In the genomic region with DNA sequence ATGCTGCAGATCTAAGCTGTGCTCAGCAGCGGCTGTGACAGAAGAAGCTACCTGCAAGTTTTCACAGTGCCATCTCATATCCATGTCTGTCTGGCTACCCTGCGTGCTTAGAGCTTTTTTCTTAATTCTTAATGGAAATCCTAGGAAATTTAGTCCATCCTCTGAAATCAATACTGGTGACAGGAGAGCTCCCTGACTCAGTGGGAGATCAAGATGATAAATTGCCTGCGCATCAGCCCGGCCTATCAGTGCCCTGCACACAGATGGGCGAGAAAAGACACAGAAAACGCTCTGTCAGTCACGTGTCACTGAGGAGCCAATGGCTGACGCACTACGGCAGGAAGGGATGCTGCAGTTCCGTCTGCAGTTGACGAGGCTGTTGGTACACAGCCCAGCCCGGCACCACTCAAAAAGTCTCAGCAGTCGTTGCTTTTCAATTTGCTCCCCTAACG, we compare ENCODE assay signal across 8 cellular contexts.
DNase-seq lines count a peak whose midpoint lies in the region; ATAC-seq and TF ChIP-seq lines count a peak whose summit lies in the region.

No MANE protein-coding gene starts in this region.

- TF ChIP-seq POLR2A in vagina (IDR thresholded peaks at IDR 0.05), result no peak

- H3K4me3 ChIP-seq in SJSA1, result no peak overlapping the region
- H3K4me3 ChIP-seq in psoas muscle, result no peak overlapping the region
- peak overlapping the region; percentile 1 to 33 for H3K4me3 ChIP-seq in vagina

- TF ChIP-seq CTCF in psoas muscle (IDR thresholded peaks at IDR 0.05), result no peak
- no peak for TF ChIP-seq CTCF in vagina (IDR thresholded peaks at IDR 0.05)

- H3K27me3 ChIP-seq in SJSA1 (replicated peaks), result no peaks in the 10 kb centered on the region
- H3K27me3 ChIP-seq in psoas muscle (ENCODE audit: insufficient read depth in 3 of 3, low read length in 2 of 3), result no peaks in the 10 kb centered on the region
- H3K27me3 ChIP-seq in vagina, result no peaks in the 10 kb centered on the region

- H3K36me3 Mint-ChIP-seq in activated naive CD4-positive, alpha-beta T cell treated with anti-CD3 and anti-CD28 coated beads, Interleukin-2, amount 50 U/mL, for 72 hours, result no peaks in the 10 kb centered on the region

- peak overlapping the region in 1 of 2 donors; percentile 50 for H3K27ac Mint-ChIP-seq in activated naive CD4-positive, alpha-beta T cell treated with anti-CD3 and anti-CD28 coated beads, Interleukin-2, amount 50 U/mL, for 72 hours

- DNase-seq in AG08395 (ENCODE audit: low spot score) (peak; percentile 22), HS-5 (ENCODE audit: low read depth) (peak; percentile 36), SJSA1 (ENCODE audit: low read depth in 1 of 2, low spot score in 2 of 2) (peak; percentile 11 to 43), left ventricle myocardium superior (peak; percentile 80), psoas muscle (peak; percentile 39 to 74), vagina (ENCODE audit: extremely low spot score in 2 of 2) (no peak)
- peak; percentile 32 to 74 for DNase-seq in activated naive CD4-positive, alpha-beta T cell treated with anti-CD3 and anti-CD28 coated beads, Interleukin-2, amount 50 U/mL, for 72 hours (ENCODE audit: low spot score in 2 of 2)

- H3K27ac ChIP-seq in SJSA1 (no peak overlapping the region), psoas muscle (no peak overlapping the region), vagina (no peak overlapping the region)

- intact Hi-C loops in left ventricle myocardium superior (cut with micrococcal nuclease), result no loop called here
- intact Hi-C loops in psoas muscle (cut with DNase I), result no loop called here
- intact Hi-C loops in vagina (cut with DNase I), result no loop called here

- no peaks in the 10 kb centered on the region for H3K36me3 ChIP-seq in SJSA1
- H3K36me3 ChIP-seq in psoas muscle (ENCODE audit: insufficient read depth in 1 of 2, low read depth in 1 of 2), result no peaks in the 10 kb centered on the region
- no peaks in the 10 kb centered on the region for H3K36me3 ChIP-seq in vagina

- ATAC-seq in GM19463 (IDR thresholded peaks at IDR 0.05; ENCODE audit: unreplicated experiment) (peak; percentile 96), left ventricle myocardium superior (peak; percentile 99), psoas muscle (peak; percentile 43 to 71 (median 60))
- peak; percentile 100 for ATAC-seq in activated naive CD4-positive, alpha-beta T cell treated with anti-CD3 and anti-CD28 coated beads, Interleukin-2, amount 50 U/mL, for 72 hours

- WGBS in psoas muscle, 3 donors, result 10 to 11% (median 10%) methylated on average over 14 of the region's 14 CpGs

- H3K9me3 Mint-ChIP-seq in activated naive CD4-positive, alpha-beta T cell treated with anti-CD3 and anti-CD28 coated beads, Interleukin-2, amount 50 U/mL, for 72 hours, result peaks cover 0 to 4% of the 10 kb centered on the region in 2 donors

- H3K4me1 ChIP-seq in SJSA1 (replicated peaks) (no peaks in the 10 kb centered on the region), psoas muscle (no peaks in the 10 kb centered on the region), vagina (no peaks in the 10 kb centered on the region)

- H3K9me3 ChIP-seq in SJSA1 (replicated peaks) (no peaks in the 10 kb centered on the region), psoas muscle (no peaks in the 10 kb centered on the region), vagina (no peaks in the 10 kb centered on the region)

Comparison
In these comparisons a context has a peak if more than half of its experiments do, and no peak if none do; other contexts are left out.
1. DNase-seq: peak in AG08395 (single experiment), HS-5 (single experiment), SJSA1 (2 of 2), activated naive CD4-positive, alpha-beta T cell treated with anti-CD3 and anti-CD28 coated beads, Interleukin-2, amount 50 U/mL, for 72 hours (2 of 2), left ventricle myocardium superior (single experiment) and psoas muscle (2 of 2); none in vagina (0 of 2).
2. H3K4me3 ChIP-seq: peak in vagina (2 of 2); none in SJSA1 (single experiment) and psoas muscle (single experiment).
3. Peak in every context shown above with its lines, with median percentiles within 50 percentile points of each other: ATAC-seq.